ENCODE assay signal across 1 cellular context in the genomic region with DNA sequence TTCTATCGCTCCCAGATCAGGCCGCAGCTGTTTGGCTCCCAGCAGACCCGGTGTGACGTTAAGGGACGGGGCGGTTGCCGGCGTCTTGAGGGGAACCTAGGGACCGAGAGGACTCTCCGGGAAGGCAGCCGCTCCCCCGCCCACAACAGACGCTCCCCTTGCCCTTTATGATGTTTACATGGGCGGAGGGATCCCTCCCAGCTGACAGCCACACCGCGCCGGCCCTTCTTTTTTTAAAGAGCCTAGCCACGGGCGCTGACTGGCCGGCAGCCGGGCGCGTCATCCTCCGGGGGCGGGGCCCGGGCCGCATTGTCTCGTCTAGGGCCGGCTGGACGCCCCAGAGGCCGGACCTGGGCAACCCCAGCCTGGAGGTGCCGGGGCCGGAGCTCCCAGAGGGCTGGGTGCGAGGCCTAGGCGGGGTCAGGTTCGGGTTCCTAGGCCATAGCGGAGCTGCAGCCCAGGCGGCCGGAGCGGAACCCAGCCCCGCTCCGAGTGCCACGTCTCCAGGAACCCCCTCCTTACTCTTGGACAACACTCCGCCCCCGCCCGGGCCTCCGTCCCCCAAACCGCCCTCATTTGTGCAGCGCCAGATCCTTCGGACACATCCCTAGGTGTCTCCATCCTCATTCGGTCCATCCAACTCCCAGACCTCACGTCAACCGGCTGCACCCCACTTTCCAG.
A peak's percentile ranks its signal among the peaks of the same experiment; 100 is the strongest.
TF ChIP-seq lines count a peak whose summit lies in the region.

PCAT6 (plus strand) TSS at position 340 of the 681 bp plus-strand sequence.

TF ChIP-seq in K562, 482 proteins besides CTCF, POLR2A, EP300 and RAD21 (continued from another document and continues in another):
- TF ChIP-seq, protein P1, sequence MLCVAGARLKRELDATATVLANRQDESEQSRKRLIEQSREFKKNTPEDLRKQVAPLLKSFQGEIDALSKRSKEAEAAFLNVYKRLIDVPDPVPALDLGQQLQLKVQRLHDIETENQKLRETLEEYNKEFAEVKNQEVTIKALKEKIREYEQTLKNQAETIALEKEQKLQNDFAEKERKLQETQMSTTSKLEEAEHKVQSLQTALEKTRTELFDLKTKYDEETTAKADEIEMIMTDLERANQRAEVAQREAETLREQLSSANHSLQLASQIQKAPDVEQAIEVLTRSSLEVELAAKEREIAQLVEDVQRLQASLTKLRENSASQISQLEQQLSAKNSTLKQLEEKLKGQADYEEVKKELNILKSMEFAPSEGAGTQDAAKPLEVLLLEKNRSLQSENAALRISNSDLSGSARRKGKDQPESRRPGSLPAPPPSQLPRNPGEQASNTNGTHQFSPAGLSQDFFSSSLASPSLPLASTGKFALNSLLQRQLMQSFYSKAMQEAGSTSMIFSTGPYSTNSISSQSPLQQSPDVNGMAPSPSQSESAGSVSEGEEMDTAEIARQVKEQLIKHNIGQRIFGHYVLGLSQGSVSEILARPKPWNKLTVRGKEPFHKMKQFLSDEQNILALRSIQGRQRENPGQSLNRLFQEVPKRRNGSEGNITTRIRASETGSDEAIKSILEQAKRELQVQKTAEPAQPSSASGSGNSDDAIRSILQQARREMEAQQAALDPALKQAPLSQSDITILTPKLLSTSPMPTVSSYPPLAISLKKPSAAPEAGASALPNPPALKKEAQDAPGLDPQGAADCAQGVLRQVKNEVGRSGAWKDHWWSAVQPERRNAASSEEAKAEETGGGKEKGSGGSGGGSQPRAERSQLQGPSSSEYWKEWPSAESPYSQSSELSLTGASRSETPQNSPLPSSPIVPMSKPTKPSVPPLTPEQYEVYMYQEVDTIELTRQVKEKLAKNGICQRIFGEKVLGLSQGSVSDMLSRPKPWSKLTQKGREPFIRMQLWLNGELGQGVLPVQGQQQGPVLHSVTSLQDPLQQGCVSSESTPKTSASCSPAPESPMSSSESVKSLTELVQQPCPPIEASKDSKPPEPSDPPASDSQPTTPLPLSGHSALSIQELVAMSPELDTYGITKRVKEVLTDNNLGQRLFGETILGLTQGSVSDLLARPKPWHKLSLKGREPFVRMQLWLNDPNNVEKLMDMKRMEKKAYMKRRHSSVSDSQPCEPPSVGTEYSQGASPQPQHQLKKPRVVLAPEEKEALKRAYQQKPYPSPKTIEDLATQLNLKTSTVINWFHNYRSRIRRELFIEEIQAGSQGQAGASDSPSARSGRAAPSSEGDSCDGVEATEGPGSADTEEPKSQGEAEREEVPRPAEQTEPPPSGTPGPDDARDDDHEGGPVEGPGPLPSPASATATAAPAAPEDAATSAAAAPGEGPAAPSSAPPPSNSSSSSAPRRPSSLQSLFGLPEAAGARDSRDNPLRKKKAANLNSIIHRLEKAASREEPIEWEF (CRISPR knock-in tag; IDR thresholded peaks at IDR 0.05) = no peak
- TF ChIP-seq MAFG (tag; conservative IDR thresholded peaks at IDR 0.05) (no peak), CAMTA2 (CRISPR knock-in tag; conservative IDR thresholded peaks at IDR 0.05) (no peak), TCF7L2 (IDR thresholded peaks at IDR 0.05; ENCODE audit: low read depth, low read length) (0 out of 2 replicates have a peak, but pooled peaks have one; percentile 42), ZNF644 (tag; IDR thresholded peaks at IDR 0.05; ENCODE audit: low read depth) (0 out of 2 replicates have a peak, but pooled peaks have one; percentile 35), ZNF57 (CRISPR knock-in tag; IDR thresholded peaks at IDR 0.05) (no peak), ERF (CRISPR knock-in tag; IDR thresholded peaks at IDR 0.05) (0 out of 2 replicates have a peak, but pooled peaks have one; percentile 21), DPF2 (IDR thresholded peaks at IDR 0.05) (0 out of 2 replicates have a peak, but pooled peaks have one; percentile 34), AFF4 (CRISPR knock-in tag; IDR thresholded peaks at IDR 0.05) (peak; percentile 84), SMAD3 (CRISPR knock-in tag; conservative IDR thresholded peaks at IDR 0.05) (0 out of 2 replicates have a peak, but pooled peaks have one; percentile 27), ZNF24 (IDR thresholded peaks at IDR 0.05) (peak; percentile 33; the same call in 1 of the 2 replicates), IRF2 (CRISPR knock-in tag; IDR thresholded peaks at IDR 0.05) (no peak), PTTG1 (tag; IDR thresholded peaks at IDR 0.05; ENCODE audit: low read depth) (no peak), SMC3 (conservative IDR thresholded peaks at IDR 0.05; ENCODE audit: insufficient read depth, low read depth, low read length) (no peak), JUND (IDR thresholded peaks at IDR 0.05; ENCODE audit: borderline replicate concordance, low read depth, low read length) (peak; percentile 77), JUND (tag; IDR thresholded peaks at IDR 0.05; ENCODE audit: borderline replicate concordance, low read depth, low read length) (peak; percentile 60; the same call in 1 of the 3 replicates), MXD1 (CRISPR knock-in tag; IDR thresholded peaks at IDR 0.05; ENCODE audit: borderline replicate concordance, poor library complexity, severe bottlenecking) (peak; percentile 65), ZKSCAN8 (CRISPR knock-in tag; IDR thresholded peaks at IDR 0.05) (no peak), TCF7 (IDR thresholded peaks at IDR 0.05; ENCODE audit: borderline replicate concordance) (no peak), ZNF561 (CRISPR knock-in tag; conservative IDR thresholded peaks at IDR 0.05) (no peak), MAZ (CRISPR knock-in tag; conservative IDR thresholded peaks at IDR 0.05 in 1 of 2, IDR thresholded peaks at IDR 0.05 in 1 of 2) (peak; percentile 93 to 94), PHF21A (IDR thresholded peaks at IDR 0.05; ENCODE audit: borderline replicate concordance, low read depth) (peak; percentile 64; the same call in 1 of the 2 replicates), SMARCA4 (IDR thresholded peaks at IDR 0.05) (no peak), PREB (CRISPR knock-in tag; IDR thresholded peaks at IDR 0.05) (peak; percentile 91; the same call in 1 of the 2 replicates), HCFC1 (IDR thresholded peaks at IDR 0.05; ENCODE audit: low read depth, low read length) (peak; percentile 58), PRPF4 (IDR thresholded peaks at IDR 0.05; ENCODE audit: insufficient read depth, low read depth, low read length, poor library complexity, severe bottlenecking) (no peak), THAP12 (CRISPR knock-in tag; IDR thresholded peaks at IDR 0.05) (peak; percentile 54; the same call in 1 of the 2 replicates), MAFK (IDR thresholded peaks at IDR 0.05; ENCODE audit: low read length) (peak; percentile 6; the same call in 1 of the 2 replicates)
- TF ChIP-seq, protein P2, sequence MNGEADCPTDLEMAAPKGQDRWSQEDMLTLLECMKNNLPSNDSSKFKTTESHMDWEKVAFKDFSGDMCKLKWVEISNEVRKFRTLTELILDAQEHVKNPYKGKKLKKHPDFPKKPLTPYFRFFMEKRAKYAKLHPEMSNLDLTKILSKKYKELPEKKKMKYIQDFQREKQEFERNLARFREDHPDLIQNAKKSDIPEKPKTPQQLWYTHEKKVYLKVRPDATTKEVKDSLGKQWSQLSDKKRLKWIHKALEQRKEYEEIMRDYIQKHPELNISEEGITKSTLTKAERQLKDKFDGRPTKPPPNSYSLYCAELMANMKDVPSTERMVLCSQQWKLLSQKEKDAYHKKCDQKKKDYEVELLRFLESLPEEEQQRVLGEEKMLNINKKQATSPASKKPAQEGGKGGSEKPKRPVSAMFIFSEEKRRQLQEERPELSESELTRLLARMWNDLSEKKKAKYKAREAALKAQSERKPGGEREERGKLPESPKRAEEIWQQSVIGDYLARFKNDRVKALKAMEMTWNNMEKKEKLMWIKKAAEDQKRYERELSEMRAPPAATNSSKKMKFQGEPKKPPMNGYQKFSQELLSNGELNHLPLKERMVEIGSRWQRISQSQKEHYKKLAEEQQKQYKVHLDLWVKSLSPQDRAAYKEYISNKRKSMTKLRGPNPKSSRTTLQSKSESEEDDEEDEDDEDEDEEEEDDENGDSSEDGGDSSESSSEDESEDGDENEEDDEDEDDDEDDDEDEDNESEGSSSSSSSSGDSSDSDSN (IDR thresholded peaks at IDR 0.05; ENCODE audit: borderline replicate concordance in 1 of 2, low read depth in 2 of 2, low read length in 2 of 2) = peak; percentile 43 to 55; a peak in 1 of 4 replicates
- TF ChIP-seq, protein P3, sequence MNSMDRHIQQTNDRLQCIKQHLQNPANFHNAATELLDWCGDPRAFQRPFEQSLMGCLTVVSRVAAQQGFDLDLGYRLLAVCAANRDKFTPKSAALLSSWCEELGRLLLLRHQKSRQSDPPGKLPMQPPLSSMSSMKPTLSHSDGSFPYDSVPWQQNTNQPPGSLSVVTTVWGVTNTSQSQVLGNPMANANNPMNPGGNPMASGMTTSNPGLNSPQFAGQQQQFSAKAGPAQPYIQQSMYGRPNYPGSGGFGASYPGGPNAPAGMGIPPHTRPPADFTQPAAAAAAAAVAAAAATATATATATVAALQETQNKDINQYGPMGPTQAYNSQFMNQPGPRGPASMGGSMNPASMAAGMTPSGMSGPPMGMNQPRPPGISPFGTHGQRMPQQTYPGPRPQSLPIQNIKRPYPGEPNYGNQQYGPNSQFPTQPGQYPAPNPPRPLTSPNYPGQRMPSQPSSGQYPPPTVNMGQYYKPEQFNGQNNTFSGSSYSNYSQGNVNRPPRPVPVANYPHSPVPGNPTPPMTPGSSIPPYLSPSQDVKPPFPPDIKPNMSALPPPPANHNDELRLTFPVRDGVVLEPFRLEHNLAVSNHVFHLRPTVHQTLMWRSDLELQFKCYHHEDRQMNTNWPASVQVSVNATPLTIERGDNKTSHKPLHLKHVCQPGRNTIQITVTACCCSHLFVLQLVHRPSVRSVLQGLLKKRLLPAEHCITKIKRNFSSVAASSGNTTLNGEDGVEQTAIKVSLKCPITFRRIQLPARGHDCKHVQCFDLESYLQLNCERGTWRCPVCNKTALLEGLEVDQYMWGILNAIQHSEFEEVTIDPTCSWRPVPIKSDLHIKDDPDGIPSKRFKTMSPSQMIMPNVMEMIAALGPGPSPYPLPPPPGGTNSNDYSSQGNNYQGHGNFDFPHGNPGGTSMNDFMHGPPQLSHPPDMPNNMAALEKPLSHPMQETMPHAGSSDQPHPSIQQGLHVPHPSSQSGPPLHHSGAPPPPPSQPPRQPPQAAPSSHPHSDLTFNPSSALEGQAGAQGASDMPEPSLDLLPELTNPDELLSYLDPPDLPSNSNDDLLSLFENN (IDR thresholded peaks at IDR 0.05; ENCODE audit: low read depth in 2 of 2, low read length in 2 of 2) = peak in 1 of 2 experiments; percentile 49; a peak in 1 of 4 replicates
